ENCODE assay signal across 24 cellular contexts in genomic region chr5:79743846-79744605, GRCh38. TPM values are rescaled to one million over a fixed set of nuclear protein-coding genes. Genes with fewer than 3 reads are reported as not detected.
DNase-seq lines count a peak whose midpoint lies in the region; ATAC-seq and TF ChIP-seq lines count a peak whose summit lies in the region.
"Had no signal": no experiment of that assay in that cellular context is flagged by ENCODE, and none has a peak within 500 bp of the region (broad histone marks: within the 10 kb centered on the region; RNA-seq: fewer than 3 reads in every experiment).

No MANE protein-coding gene starts in this region.

- H4K8ac ChIP-seq in trophoblast cell (ENCODE audit: low read depth, low read length): no peak overlapping the region

- H2AFZ ChIP-seq in trophoblast cell (ENCODE audit: insufficient read depth, low read length, poor library complexity): no peak overlapping the region

- no peaks in the 10 kb centered on the region for H3K79me1 ChIP-seq in trophoblast cell (ENCODE audit: low read length)

- TF ChIP-seq POLR2A in heart left ventricle (IDR thresholded peaks at IDR 0.05): no peak

- H3K9me3 ChIP-seq in heart left ventricle (no peaks in the 10 kb centered on the region), trophoblast cell (ENCODE audit: insufficient read depth, low read depth, low read length) (no peaks in the 10 kb centered on the region)
- H3K9me3 ChIP-seq: esophagus squamous epithelium, right lobe of liver, transverse colon had no signal

- no peak overlapping the region for H3K23ac ChIP-seq in trophoblast cell (ENCODE audit: low read length)

- ATAC-seq in heart left ventricle: peak; percentile 96 to 98 (median 97)
- no peak for ATAC-seq in GM18520 (IDR thresholded peaks at IDR 0.05; ENCODE audit: unreplicated experiment)
- ATAC-seq in GM19397 (IDR thresholded peaks at IDR 0.05; ENCODE audit: unreplicated experiment): no peak
- ATAC-seq: activated CD4-positive, CD25-positive, alpha-beta regulatory T cell treated with anti-CD3 and anti-CD28 coated beads, Interleukin-2, amount 50 U/mL, for 24 hours; activated naive CD4-positive, alpha-beta T cell treated with anti-CD3 and anti-CD28 coated beads, Interleukin-2, amount 50 U/mL, for 72 hours; GM12878 had no signal

- H4K91ac ChIP-seq in trophoblast cell (ENCODE audit: low read depth, low read length): no peak overlapping the region

- no peak overlapping the region for H3K14ac ChIP-seq in trophoblast cell (ENCODE audit: low read length)

- H3K18ac ChIP-seq in trophoblast cell (ENCODE audit: low read length): no peak overlapping the region

- 58 to 65% (median 61%) methylated on average over 7 of the region's 7 CpGs for WGBS in heart left ventricle, 4 donors
- WGBS in trophoblast cell (ENCODE audit: extremely low coverage, insufficient coverage, insufficient read length): no CpG with 5 or more reads among the region's 7 CpGs

- H3K4me1 ChIP-seq in heart left ventricle (peaks cover 0 to 40% (median 16%) of the 10 kb centered on the region in 12 donors), trophoblast cell (ENCODE audit: control insufficient read depth in 1 of 2, insufficient read depth in 2 of 2, low read length in 2 of 2) (no peaks in the 10 kb centered on the region)
- H3K4me1 ChIP-seq: esophagus squamous epithelium, transverse colon had no signal

- no peaks in the 10 kb centered on the region for H3K27me3 ChIP-seq in heart left ventricle
- no peaks in the 10 kb centered on the region for H3K27me3 ChIP-seq in trophoblast cell (ENCODE audit: insufficient read depth, low read length)
- H3K27me3 ChIP-seq: esophagus squamous epithelium, right lobe of liver, transverse colon had no signal

- H3K36me3 ChIP-seq in heart left ventricle (peaks cover 0 to 84% (median 6%) of the 10 kb centered on the region in 9 donors), trophoblast cell (ENCODE audit: control insufficient read depth in 1 of 2, insufficient read depth in 2 of 2, low read length in 2 of 2) (no peaks in the 10 kb centered on the region)
- H3K36me3 ChIP-seq: esophagus squamous epithelium, right lobe of liver, transverse colon had no signal

- no peak overlapping the region for H2AK5ac ChIP-seq in trophoblast cell (ENCODE audit: low read length)

- H3K27ac ChIP-seq in heart left ventricle (peak overlapping the region in 11 of 12 donors; percentile 45 to 92 (median 73)), trophoblast cell (ENCODE audit: low read depth, low read length) (no peak overlapping the region)
- H3K27ac ChIP-seq: esophagus squamous epithelium, right lobe of liver, transverse colon had no signal

- no peak overlapping the region for H3K4me2 ChIP-seq in trophoblast cell (ENCODE audit: low read length)

- H3K9ac ChIP-seq in trophoblast cell (ENCODE audit: low read length): no peak overlapping the region

- intact Hi-C loops in heart left ventricle (cut with DNase I): loop anchor here in 1 of 10 donors (5.0 kb wide), 1 partner anchor 52 kb away; no protein-coding TSS in a partner anchor

- H3K4ac ChIP-seq in trophoblast cell (ENCODE audit: low read depth, low read length): no peak overlapping the region

- H3K79me2 ChIP-seq in trophoblast cell (ENCODE audit: control insufficient read depth, insufficient read depth, low read length, poor library complexity): no peaks in the 10 kb centered on the region

- H2BK12ac ChIP-seq in trophoblast cell (ENCODE audit: low read length): no peak overlapping the region

- H4K12ac ChIP-seq in trophoblast cell (ENCODE audit: low read depth, low read length): no peak overlapping the region

- no peak overlapping the region for H2BK5ac ChIP-seq in trophoblast cell (ENCODE audit: low read depth, low read length, poor library complexity)

- DNase-seq in GM04503 (ENCODE audit: low read depth): peak; percentile 25
- peak; percentile 2 for DNase-seq in amniotic epithelial cell (ENCODE audit: low read depth)
- DNase-seq in heart left ventricle: peak; percentile 61 to 75 (median 70)
- peak; percentile 91 to 95 for DNase-seq in trophoblast cell
- DNase-seq in CD1c-positive myeloid dendritic cell (ENCODE audit: extremely low spot score): no peak
- no peak for DNase-seq in NCI-H748 (lab: John Stamatoyannopoulos, UW; ENCODE audit: unreplicated experiment)
- DNase-seq: activated T-cell treated with anti-CD3 and anti-CD28 coated beads, Interleukin-2, amount 50 U/mL, for 48 hours; caudate nucleus; COR-L47; effector CD4-positive, alpha-beta T cell; esophagus squamous epithelium; KG1; NCI-H1048; NCI-H526; OCI-M1; right lobe of liver; stimulated activated naive CD4-positive, alpha-beta T cell; T-helper 9 cell; transverse colon had no signal

- H2BK120ac ChIP-seq in trophoblast cell (ENCODE audit: insufficient read depth, low read length, poor library complexity): no peak overlapping the region

- no peak overlapping the region for H3K4me3 ChIP-seq in heart left ventricle
- H3K4me3 ChIP-seq in trophoblast cell (ENCODE audit: low read depth, low read length): no peak overlapping the region
- H3K4me3 ChIP-seq: esophagus squamous epithelium, GM12878, right lobe of liver, transverse colon had no signal

- TF ChIP-seq CTCF in heart left ventricle (IDR thresholded peaks at IDR 0.05): no peak

RNA-seq across cellular contexts. Expression of gene CMYA5, which starts 54.4 kb away (rescaled TPM):
- total RNA-seq in heart left ventricle: 1,000 to 10,000 TPM in 5 of 9 donors, 100 to 1,000 TPM in 4; 760 to 2,421 (median 1,003) TPM
- polyA plus RNA-seq in heart left ventricle: 100 to 1,000 TPM; 279 to 425 TPM
- 0.69 and 0.70 TPM in 2 replicates for polyA plus RNA-seq in trophoblast cell (2013)

Comparison
In these comparisons a context has a peak if more than half of its experiments do, and no peak if none do; other contexts are left out.
1. DNase-seq: peak in GM04503 (single experiment), amniotic epithelial cell (single experiment), heart left ventricle (5 of 5) and trophoblast cell (2 of 2); none in CD1c-positive myeloid dendritic cell (single experiment) and NCI-H748 (single experiment).
2. ATAC-seq: peak in heart left ventricle (4 of 4); none in GM18520 (single experiment) and GM19397 (single experiment).